9 cellular contexts compared by ENCODE assay signal in genomic region chr1:8017495-8018310, GRCh38. TPM values are rescaled to one million over a fixed set of nuclear protein-coding genes. Genes with fewer than 3 reads are reported as not detected.
DNase-seq lines count a peak whose midpoint lies in the region; TF ChIP-seq lines count a peak whose summit lies in the region.
"Had no signal": no experiment of that assay in that cellular context is flagged by ENCODE, and none has a peak within 500 bp of the region (broad histone marks: within the 10 kb centered on the region; RNA-seq: fewer than 3 reads in every experiment).

No MANE protein-coding gene starts in this region.

- H3K27me3 ChIP-seq in fibroblast of lung (ENCODE audit: control insufficient read depth, insufficient read depth, low read length) = no peaks in the 10 kb centered on the region
- H3K27me3 ChIP-seq in prostate gland (replicated peaks; ENCODE audit: insufficient read depth) = no peaks in the 10 kb centered on the region
- H3K27me3 ChIP-seq: SJSA1 had no signal

- no peak overlapping the region for H3K4me2 ChIP-seq in fibroblast of lung (ENCODE audit: extremely low read depth, insufficient read depth, low read length)

- H3K4me3 ChIP-seq in fibroblast of lung (replicated peaks in 1 of 4; ENCODE audit: control extremely low read depth in 1 of 4, insufficient read depth in 1 of 4, low read depth in 3 of 4, low read length in 4 of 4) = peak overlapping the region in 1 of 4 experiments; percentile 1
- H3K4me3 ChIP-seq in prostate gland = no peak overlapping the region
- H3K4me3 ChIP-seq: SJSA1 had no signal

- no peaks in the 10 kb centered on the region for H3K9me3 ChIP-seq in fibroblast of lung (ENCODE audit: control insufficient read depth, insufficient read depth, low read depth, low read length)
- no peaks in the 10 kb centered on the region for H3K9me3 ChIP-seq in prostate gland
- H3K9me3 ChIP-seq: SJSA1 had no signal

- H3K4me1 ChIP-seq in fibroblast of lung (ENCODE audit: control insufficient read depth, extremely low read depth, insufficient read depth, low read length) (peaks cover 36% of the 10 kb centered on the region), prostate gland (replicated peaks) (peaks cover 28% of the 10 kb centered on the region)

- peaks cover 16% of the 10 kb centered on the region for H3K36me3 ChIP-seq in fibroblast of lung (ENCODE audit: control insufficient read depth, insufficient read depth, low read length)
- H3K36me3 ChIP-seq in prostate gland = peaks cover 7 to 12% of the 10 kb centered on the region in 2 donors

- intact Hi-C loops in prostate gland (cut with DNase I) = loop anchor here (5.0 kb wide), 1 partner anchor 35 kb away; no protein-coding TSS in a partner anchor

- H3K27ac ChIP-seq in fibroblast of lung (ENCODE audit: insufficient read depth, low read length) (no peak overlapping the region), prostate gland (peak overlapping the region; percentile 61 to 94)
- H3K27ac ChIP-seq: SJSA1 had no signal

- WGBS in prostate gland = 19% methylated on average over 5 of the region's 5 CpGs

- H3K79me2 ChIP-seq in fibroblast of lung (ENCODE audit: control insufficient read depth, insufficient read depth, low read length) = peaks cover 88% of the 10 kb centered on the region

- peak; percentile 15 for TF ChIP-seq POLR2A in prostate gland (IDR thresholded peaks at IDR 0.05)

- no peak overlapping the region for H2AFZ ChIP-seq in fibroblast of lung (ENCODE audit: low read length)

- peak; percentile 41 for DNase-seq in GM03348 (ENCODE audit: low spot score)
- DNase-seq in RPMI7951 (ENCODE audit: low read depth) = peak; percentile 86
- DNase-seq in fibroblast of lung (ENCODE audit: low read depth in 2 of 2) = peak; percentile 49 to 68
- peak; percentile 59 for DNase-seq in prostate gland (ENCODE audit: low spot score)
- DNase-seq in HuH-7 (ENCODE audit: low spot score) = no peak
- DNase-seq in NCI-H748 treated with DMSO at 0.1 percent for 48 hours (lab: John Stamatoyannopoulos, UW) = no peak
- DNase-seq in HUDEP-2 (lab: John Stamatoyannopoulos, UW; ENCODE audit: unreplicated experiment in 76 of 76) = no peak
- no peak for DNase-seq in MV-4-11 (lab: John Stamatoyannopoulos, UW)

- TF ChIP-seq CTCF in fibroblast of lung (conservative IDR thresholded peaks at IDR 0.05 in 1 of 2, IDR thresholded peaks at IDR 0.05 in 1 of 2; ENCODE audit: low read depth in 1 of 2, low read length in 2 of 2) (no peak), prostate gland (IDR thresholded peaks at IDR 0.05) (no peak)

- no peaks in the 10 kb centered on the region for H4K20me1 ChIP-seq in fibroblast of lung (ENCODE audit: control insufficient read depth, extremely low read depth, insufficient read depth, low read length)

- H3K9ac ChIP-seq in fibroblast of lung (ENCODE audit: insufficient read depth, low read length) = no peak overlapping the region

RNA-seq across cellular contexts. Expression of gene ERRFI1, which starts 8.4 kb away (rescaled TPM):
- total RNA-seq in RPMI7951 (2014; rRNA removed; shearing (Covaris generic)) = 87.4 and 99.4 TPM in 2 replicates
- total RNA-seq in fibroblast of lung (46.2 and 53.9 TPM in 2 replicates), prostate gland (10 to 100 TPM; 58.1 to 60.4 TPM)
- 78.2 and 105 TPM in 2 replicates for polyA plus RNA-seq in fibroblast of lung
- 41.8 and 52.6 TPM in 2 replicates for polyA plus RNA-seq in fibroblast of lung (2012)
- polyA minus RNA-seq in fibroblast of lung (ENCODE audit: low replicate concordance) = 8.9 and 27.3 TPM in 2 replicates

RNA-seq across cellular contexts. Expression of gene PARK7, which starts 56.2 kb away (rescaled TPM):
- total RNA-seq in RPMI7951 (2014; rRNA removed; shearing (Covaris generic)) = 382 and 422 TPM in 2 replicates
- 251 and 264 TPM in 2 replicates for total RNA-seq in fibroblast of lung
- 513 and 651 TPM in 2 replicates for polyA plus RNA-seq in fibroblast of lung
- 461 and 544 TPM in 2 replicates for polyA plus RNA-seq in fibroblast of lung (2012)
- polyA minus RNA-seq in fibroblast of lung (ENCODE audit: low replicate concordance) = 22.8 and 26.5 TPM in 2 replicates
- 100 to 1,000 TPM; 156 to 284 TPM for total RNA-seq in prostate gland

Comparison
In these comparisons a context has a peak if more than half of its experiments do, and no peak if none do; other contexts are left out.
1. DNase-seq: peak in GM03348 (single experiment), RPMI7951 (single experiment), fibroblast of lung (2 of 2) and prostate gland (single experiment); none in HuH-7 (single experiment), NCI-H748 treated with DMSO at 0.1 percent for 48 hours (single experiment), HUDEP-2 (0 of 76) and MV-4-11 (single experiment).